32 cellular contexts compared by ENCODE assay signal in the genomic region with DNA sequence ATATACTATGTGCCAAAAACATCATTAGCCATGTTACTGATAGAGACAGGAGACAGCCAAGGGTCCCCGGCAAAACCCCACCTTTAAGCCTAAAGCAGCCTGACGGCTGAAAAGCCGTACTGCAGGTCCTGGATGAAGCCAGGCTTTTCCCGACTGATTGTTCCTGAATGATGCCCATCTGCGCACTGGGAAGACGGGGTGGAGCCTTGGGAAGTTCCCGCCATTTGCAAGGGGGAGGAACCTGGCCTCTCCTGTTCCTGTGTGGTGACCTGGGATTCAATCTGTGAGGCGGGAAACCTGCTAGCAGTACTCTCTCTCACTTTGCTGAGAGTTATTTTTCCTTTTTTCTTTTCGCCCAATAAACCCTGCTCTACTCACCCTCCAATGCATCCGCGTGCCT.
"Had no signal": no experiment of that assay in that cellular context is flagged by ENCODE, and none has a peak within 500 bp of the region (broad histone marks: within the 10 kb centered on the region; RNA-seq: fewer than 3 reads in every experiment).

No MANE protein-coding gene starts in this region.

- H3K9me3 Mint-ChIP-seq: activated CD4-positive, alpha-beta memory T cell treated with anti-CD3 and anti-CD28 coated beads for 36 hours; activated naive CD4-positive, alpha-beta T cell treated with anti-CD3 and anti-CD28 coated beads for 36 hours; activated naive CD4-positive, alpha-beta T cell treated with anti-CD3 and anti-CD28 coated beads, Interleukin-2, amount 50 U/mL, for 24 hours; activated T-helper 2 cell treated with anti-CD3 and anti-CD28 coated beads, Interferon-gamma antibody, Interleukin-2, Interleukin-4, amounts not matched to agents 10 μg/mL and 5 μg/mL and 100 μg/mL, durations not matched to agents 14 hours and 24 hours and 36 hours; effector memory CD8-positive, alpha-beta T cell had no signal

- DNase-seq: activated B cell treated with CpG ODN at 0.5 μM for 24 hours; activated CD4-positive, alpha-beta memory T cell treated with anti-CD3 and anti-CD28 coated beads for 36 hours; activated CD4-positive, alpha-beta T cell treated with anti-CD3 and anti-CD28 coated beads for 36 hours; activated CD4-positive, alpha-beta T cell treated with anti-CD3 and anti-CD28 coated beads, Interleukin-2, amount 10 ng/mL, durations not matched to agents 24 days and 14 days; activated CD4-positive, CD25-positive, alpha-beta regulatory T cell treated with anti-CD3 and anti-CD28 coated beads, Interleukin-2, amount 50 U/mL, for 72 hours; activated CD8-positive, alpha-beta memory T cell treated with anti-CD3 and anti-CD28 coated beads, Interleukin-2, amount 10 ng/mL, durations not matched to agents 7 days and 5 days; activated CD8-positive, alpha-beta memory T cell treated with anti-CD3 and anti-CD28 coated beads, Interleukin-2, amount 50 U/mL, for 4 hours; activated CD8-positive, alpha-beta T cell treated with anti-CD3 and anti-CD28 coated beads, Interleukin-2, amount 10 ng/mL, durations not matched to agents 7 days and 5 days; activated effector memory CD4-positive, alpha-beta T cell treated with anti-CD3 and anti-CD28 coated beads, Interleukin-2, amount 50 U/mL, for 16 hours; activated naive CD4-positive, alpha-beta T cell treated with anti-CD3 and anti-CD28 coated beads for 36 hours; activated naive CD8-positive, alpha-beta T cell treated with anti-CD3 and anti-CD28 coated beads for 36 hours; activated naive CD8-positive, alpha-beta T cell treated with anti-CD3 and anti-CD28 coated beads, Interleukin-2, amount 50 U/mL, for 24 hours; activated T-cell treated with anti-CD3 and anti-CD28 coated beads, Interleukin-2, amount 50 U/mL, for 1 hour; activated T-cell treated with anti-CD3 and anti-CD28 coated beads, Interleukin-2, amount 50 U/mL, for 48 hours; adrenal gland; amygdala; aorta; body of pancreas; caudate nucleus; cortex of kidney; dermis blood vessel endothelial cell; effector CD4-positive, alpha-beta T cell; effector memory CD8-positive, alpha-beta T cell; esophagus squamous epithelium; heart right ventricle; T-helper 2 cell had no signal

- H3K36me3 Mint-ChIP-seq: activated CD4-positive, alpha-beta memory T cell treated with anti-CD3 and anti-CD28 coated beads for 36 hours; activated CD8-positive, alpha-beta memory T cell treated with anti-CD3 and anti-CD28 coated beads, Interleukin-2, amount 10 ng/mL, durations not matched to agents 7 days and 5 days; activated naive CD4-positive, alpha-beta T cell treated with anti-CD3 and anti-CD28 coated beads, Interleukin-2, amount 50 U/mL, for 24 hours had no signal

- H3K27me3 Mint-ChIP-seq: activated CD4-positive, alpha-beta T cell treated with anti-CD3 and anti-CD28 coated beads for 36 hours; activated naive CD4-positive, alpha-beta T cell treated with anti-CD3 and anti-CD28 coated beads, Interleukin-2, amount 50 U/mL, for 24 hours; activated naive CD8-positive, alpha-beta T cell treated with anti-CD3 and anti-CD28 coated beads for 36 hours; activated naive CD8-positive, alpha-beta T cell treated with anti-CD3 and anti-CD28 coated beads, Interleukin-2, amount 50 U/mL, for 24 hours had no signal

- H3K9me3 ChIP-seq: adrenal gland, body of pancreas, gastroesophageal sphincter, heart right ventricle had no signal

- H3K4me3 Mint-ChIP-seq: activated B cell treated with CpG ODN at 0.5 μM for 24 hours; activated CD4-positive, alpha-beta memory T cell treated with anti-CD3 and anti-CD28 coated beads for 36 hours; activated CD4-positive, alpha-beta T cell treated with anti-CD3 and anti-CD28 coated beads for 36 hours; activated CD4-positive, alpha-beta T cell treated with anti-CD3 and anti-CD28 coated beads, Interleukin-2, amount 10 ng/mL, durations not matched to agents 24 days and 14 days; activated CD8-positive, alpha-beta memory T cell treated with anti-CD3 and anti-CD28 coated beads, Interleukin-2, amount 10 ng/mL, durations not matched to agents 7 days and 5 days; activated CD8-positive, alpha-beta T cell treated with anti-CD3 and anti-CD28 coated beads, Interleukin-2, amount 10 ng/mL, durations not matched to agents 7 days and 5 days; activated naive CD4-positive, alpha-beta T cell treated with anti-CD3 and anti-CD28 coated beads for 36 hours; activated naive CD4-positive, alpha-beta T cell treated with anti-CD3 and anti-CD28 coated beads, Interleukin-2, amount 50 U/mL, for 24 hours; activated naive CD8-positive, alpha-beta T cell treated with anti-CD3 and anti-CD28 coated beads for 36 hours; activated naive CD8-positive, alpha-beta T cell treated with anti-CD3 and anti-CD28 coated beads, Interleukin-2, amount 50 U/mL, for 24 hours; activated T-helper 1 cell treated with anti-CD3 and anti-CD28 coated beads, Interleukin-12 subunit alpha, Interleukin-12 subunit beta, Interleukin-2, Interleukin-4 antibody, amounts not matched to agents 30 ng/mL and 10 ng/mL and 1 ng/mL, durations not matched to agents 14 hours and 24 hours and 36 hours; effector memory CD8-positive, alpha-beta T cell had no signal

- H3K27ac Mint-ChIP-seq: activated B cell treated with CpG ODN at 0.5 μM for 24 hours; activated CD4-positive, alpha-beta memory T cell treated with anti-CD3 and anti-CD28 coated beads for 36 hours; activated CD4-positive, alpha-beta T cell treated with anti-CD3 and anti-CD28 coated beads for 36 hours; activated CD4-positive, alpha-beta T cell treated with anti-CD3 and anti-CD28 coated beads, Interleukin-2, amount 10 ng/mL, durations not matched to agents 24 days and 14 days; activated CD8-positive, alpha-beta memory T cell treated with anti-CD3 and anti-CD28 coated beads, Interleukin-2, amount 10 ng/mL, durations not matched to agents 7 days and 5 days; activated CD8-positive, alpha-beta T cell treated with anti-CD3 and anti-CD28 coated beads, Interleukin-2, amount 10 ng/mL, durations not matched to agents 7 days and 5 days; activated naive CD4-positive, alpha-beta T cell treated with anti-CD3 and anti-CD28 coated beads for 36 hours; activated naive CD8-positive, alpha-beta T cell treated with anti-CD3 and anti-CD28 coated beads for 36 hours; activated naive CD8-positive, alpha-beta T cell treated with anti-CD3 and anti-CD28 coated beads, Interleukin-2, amount 50 U/mL, for 24 hours; activated T-helper 1 cell treated with anti-CD3 and anti-CD28 coated beads, Interleukin-12 subunit alpha, Interleukin-12 subunit beta, Interleukin-2, Interleukin-4 antibody, amounts not matched to agents 30 ng/mL and 10 ng/mL and 1 ng/mL, durations not matched to agents 14 hours and 24 hours and 36 hours; activated T-helper 2 cell treated with anti-CD3 and anti-CD28 coated beads, Interferon-gamma antibody, Interleukin-2, Interleukin-4, amounts not matched to agents 10 μg/mL and 5 μg/mL and 100 μg/mL, durations not matched to agents 14 hours and 24 hours and 36 hours; effector memory CD8-positive, alpha-beta T cell had no signal

- ATAC-seq: activated CD4-positive, alpha-beta T cell treated with anti-CD3 and anti-CD28 coated beads for 36 hours; activated CD8-positive, alpha-beta memory T cell treated with anti-CD3 and anti-CD28 coated beads, Interleukin-2, amount 10 ng/mL, durations not matched to agents 7 days and 5 days; activated CD8-positive, alpha-beta T cell treated with anti-CD3 and anti-CD28 coated beads, Interleukin-2, amount 10 ng/mL, durations not matched to agents 7 days and 5 days; activated naive CD8-positive, alpha-beta T cell treated with anti-CD3 and anti-CD28 coated beads, Interleukin-2, amount 50 U/mL, for 24 hours; body of pancreas; effector memory CD8-positive, alpha-beta T cell; gastroesophageal sphincter; heart right ventricle had no signal

- H3K4me1 ChIP-seq: adrenal gland, body of pancreas, esophagus squamous epithelium, gastroesophageal sphincter had no signal

- H3K36me3 ChIP-seq: adrenal gland, esophagus squamous epithelium, gastroesophageal sphincter, heart right ventricle had no signal

- H3K27me3 ChIP-seq: adrenal gland, body of pancreas, esophagus squamous epithelium, gastroesophageal sphincter, heart right ventricle had no signal

- H3K27ac ChIP-seq: adrenal gland, body of pancreas, epithelial cell of prostate, esophagus squamous epithelium, gastroesophageal sphincter, heart right ventricle, VCaP had no signal

- H3K4me3 ChIP-seq: adrenal gland, body of pancreas, esophagus squamous epithelium, gastroesophageal sphincter, heart right ventricle had no signal
